In genomic region chr18:79714531-79715240, GRCh38 we compare ENCODE assay signal across 1 cellular context.
TF ChIP-seq lines count a peak whose summit lies in the region.

No MANE protein-coding gene starts in this region.

TF ChIP-seq in GM12878, 131 proteins besides CTCF, POLR2A, EP300 and RAD21:
- no peak for TF ChIP-seq ZBTB4 (CRISPR knock-in tag; IDR thresholded peaks at IDR 0.05)
- TF ChIP-seq ELK1 (IDR thresholded peaks at IDR 0.05; ENCODE audit: low read depth, low read length) = no peak
- no peak for TF ChIP-seq STAT3 (IDR thresholded peaks at IDR 0.05; ENCODE audit: low read depth, low read length)
- TF ChIP-seq CBX3 (IDR thresholded peaks at IDR 0.05; ENCODE audit: borderline replicate concordance, low read depth) = no peak
- TF ChIP-seq EZH2 (IDR thresholded peaks at IDR 0.05; ENCODE audit: borderline replicate concordance, control insufficient read depth, low read depth, low read length) = no peak
- TF ChIP-seq, protein P1, sequence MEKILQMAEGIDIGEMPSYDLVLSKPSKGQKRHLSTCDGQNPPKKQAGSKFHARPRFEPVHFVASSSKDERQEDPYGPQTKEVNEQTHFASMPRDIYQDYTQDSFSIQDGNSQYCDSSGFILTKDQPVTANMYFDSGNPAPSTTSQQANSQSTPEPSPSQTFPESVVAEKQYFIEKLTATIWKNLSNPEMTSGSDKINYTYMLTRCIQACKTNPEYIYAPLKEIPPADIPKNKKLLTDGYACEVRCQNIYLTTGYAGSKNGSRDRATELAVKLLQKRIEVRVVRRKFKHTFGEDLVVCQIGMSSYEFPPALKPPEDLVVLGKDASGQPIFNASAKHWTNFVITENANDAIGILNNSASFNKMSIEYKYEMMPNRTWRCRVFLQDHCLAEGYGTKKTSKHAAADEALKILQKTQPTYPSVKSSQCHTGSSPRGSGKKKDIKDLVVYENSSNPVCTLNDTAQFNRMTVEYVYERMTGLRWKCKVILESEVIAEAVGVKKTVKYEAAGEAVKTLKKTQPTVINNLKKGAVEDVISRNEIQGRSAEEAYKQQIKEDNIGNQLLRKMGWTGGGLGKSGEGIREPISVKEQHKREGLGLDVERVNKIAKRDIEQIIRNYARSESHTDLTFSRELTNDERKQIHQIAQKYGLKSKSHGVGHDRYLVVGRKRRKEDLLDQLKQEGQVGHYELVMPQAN (conservative IDR thresholded peaks at IDR 0.05) = no peak
- TF ChIP-seq ATF7 (IDR thresholded peaks at IDR 0.05; ENCODE audit: low read depth) = no peak
- no peak for TF ChIP-seq SPI1 (IDR thresholded peaks at IDR 0.05; ENCODE audit: borderline replicate concordance, insufficient read depth, low read depth, low read length)
- TF ChIP-seq IRF5 (IDR thresholded peaks at IDR 0.05; ENCODE audit: borderline replicate concordance) = no peak
- no peak for TF ChIP-seq SRF (IDR thresholded peaks at IDR 0.05; ENCODE audit: low read depth in 2 of 2, low read length in 2 of 2)
- TF ChIP-seq TBL1XR1 (IDR thresholded peaks at IDR 0.05; ENCODE audit: low read depth, low read length) = no peak
- TF ChIP-seq ZBTB33 (IDR thresholded peaks at IDR 0.05) = no peak
- TF ChIP-seq CREB1 (IDR thresholded peaks at IDR 0.05; ENCODE audit: low read depth) = no peak
- no peak for TF ChIP-seq ZZZ3 (IDR thresholded peaks at IDR 0.05; ENCODE audit: control insufficient read depth, insufficient read length, low read depth)
- TF ChIP-seq, protein P2, sequence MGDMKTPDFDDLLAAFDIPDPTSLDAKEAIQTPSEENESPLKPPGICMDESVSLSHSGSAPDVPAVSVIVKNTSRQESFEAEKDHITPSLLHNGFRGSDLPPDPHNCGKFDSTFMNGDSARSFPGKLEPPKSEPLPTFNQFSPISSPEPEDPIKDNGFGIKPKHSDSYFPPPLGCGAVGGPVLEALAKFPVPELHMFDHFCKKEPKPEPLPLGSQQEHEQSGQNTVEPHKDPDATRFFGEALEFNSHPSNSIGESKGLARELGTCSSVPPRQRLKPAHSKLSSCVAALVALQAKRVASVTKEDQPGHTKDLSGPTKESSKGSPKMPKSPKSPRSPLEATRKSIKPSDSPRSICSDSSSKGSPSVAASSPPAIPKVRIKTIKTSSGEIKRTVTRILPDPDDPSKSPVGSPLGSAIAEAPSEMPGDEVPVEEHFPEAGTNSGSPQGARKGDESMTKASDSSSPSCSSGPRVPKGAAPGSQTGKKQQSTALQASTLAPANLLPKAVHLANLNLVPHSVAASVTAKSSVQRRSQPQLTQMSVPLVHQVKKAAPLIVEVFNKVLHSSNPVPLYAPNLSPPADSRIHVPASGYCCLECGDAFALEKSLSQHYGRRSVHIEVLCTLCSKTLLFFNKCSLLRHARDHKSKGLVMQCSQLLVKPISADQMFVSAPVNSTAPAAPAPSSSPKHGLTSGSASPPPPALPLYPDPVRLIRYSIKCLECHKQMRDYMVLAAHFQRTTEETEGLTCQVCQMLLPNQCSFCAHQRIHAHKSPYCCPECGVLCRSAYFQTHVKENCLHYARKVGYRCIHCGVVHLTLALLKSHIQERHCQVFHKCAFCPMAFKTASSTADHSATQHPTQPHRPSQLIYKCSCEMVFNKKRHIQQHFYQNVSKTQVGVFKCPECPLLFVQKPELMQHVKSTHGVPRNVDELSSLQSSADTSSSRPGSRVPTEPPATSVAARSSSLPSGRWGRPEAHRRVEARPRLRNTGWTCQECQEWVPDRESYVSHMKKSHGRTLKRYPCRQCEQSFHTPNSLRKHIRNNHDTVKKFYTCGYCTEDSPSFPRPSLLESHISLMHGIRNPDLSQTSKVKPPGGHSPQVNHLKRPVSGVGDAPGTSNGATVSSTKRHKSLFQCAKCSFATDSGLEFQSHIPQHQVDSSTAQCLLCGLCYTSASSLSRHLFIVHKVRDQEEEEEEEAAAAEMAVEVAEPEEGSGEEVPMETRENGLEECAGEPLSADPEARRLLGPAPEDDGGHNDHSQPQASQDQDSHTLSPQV (IDR thresholded peaks at IDR 0.05) = no peak
- TF ChIP-seq SREBF1 (IDR thresholded peaks at IDR 0.05; ENCODE audit: low read length) = no peak
- no peak for TF ChIP-seq PML (IDR thresholded peaks at IDR 0.05; ENCODE audit: low read length)
TF ChIP-seq in GM12878: peak in this region for 0.
